8 cellular contexts compared by ENCODE assay signal in the genomic region with DNA sequence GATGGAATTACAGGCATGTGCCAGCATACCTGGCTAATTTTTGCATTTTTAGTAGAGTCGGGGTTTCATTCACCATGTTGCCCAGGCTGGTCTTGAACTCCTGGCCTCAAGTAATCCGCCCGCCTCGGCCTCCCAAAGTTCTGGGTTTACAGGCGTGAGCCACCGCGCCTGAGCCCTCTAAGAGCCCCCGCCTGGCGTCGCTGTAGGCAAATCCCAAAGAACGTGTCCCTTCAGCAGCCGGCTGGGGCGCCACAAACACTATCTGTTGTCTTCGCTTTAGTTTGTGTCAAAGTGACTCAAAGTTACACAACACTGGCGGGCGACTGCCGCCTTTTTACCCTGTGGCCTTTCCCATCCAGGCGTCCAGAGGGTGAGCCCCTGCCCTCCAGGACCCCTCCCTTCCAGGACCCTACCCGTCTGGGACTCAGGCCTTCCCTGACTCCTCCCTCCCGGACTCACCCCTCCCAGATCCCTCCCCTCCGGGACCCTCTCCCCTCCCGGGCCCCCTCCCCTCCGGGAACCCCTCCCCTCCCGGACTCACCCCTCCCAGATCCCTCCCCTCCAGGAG. TPM values are rescaled to one million over a fixed set of nuclear protein-coding genes. Genes with fewer than 3 reads are reported as not detected.
DNase-seq lines count a peak whose midpoint lies in the region; ATAC-seq lines count a peak whose summit lies in the region.

No MANE protein-coding gene starts in this region.

- DNase-seq in ACHN, result peak; percentile 91
- DNase-seq in NCI-H460 (ENCODE audit: extremely low read depth, low read depth), result peak; percentile 97
- peak; percentile 75 for DNase-seq in activated CD4-positive, alpha-beta T cell treated with anti-CD3 and anti-CD28 coated beads for 1 hour
- DNase-seq in cerebellum (ENCODE audit: low spot score), result peak; percentile 83
- DNase-seq in kidney glomerular epithelial cell (lab: John Stamatoyannopoulos, UW), result peak; percentile 75
- DNase-seq in stimulated activated CD4-positive, alpha-beta T cell treated with anti-CD3 and anti-CD28 coated beads, Interleukin-15, amount 100 ng/mL, for 24 hours, result peak; percentile 93

- peak; percentile 38 for ATAC-seq in GM18909 (IDR thresholded peaks at IDR 0.05; ENCODE audit: poor library complexity, unreplicated experiment)
- peak; percentile 46 for ATAC-seq in HG03354 (IDR thresholded peaks at IDR 0.05; ENCODE audit: poor library complexity, severe bottlenecking, unreplicated experiment)

- in situ Hi-C loops in ACHN (cut with HindIII; ENCODE audit: low pct_ligation_motif_present, low pct_unique_long_range_greater_than_20kb, low sequenced_read_pairs), result no loop called here

RNA-seq across cellular contexts. Expression of a gene that starts 0.9 kb away (rescaled TPM):
- total RNA-seq in NCI-H460 (2014; rRNA removed; shearing (Covaris generic)), result 142 and 176 TPM in 2 replicates
- 281 and 296 TPM in 2 replicates for polyA plus RNA-seq in NCI-H460 (2014; cell fraction: nucleus; rRNA removed)
- 21.6 TPM for total RNA-seq in cerebellum

Comparison
In these comparisons a context has a peak if more than half of its experiments do, and no peak if none do; other contexts are left out.
1. Peak in every context shown above with its lines: DNase-seq and ATAC-seq.